In genomic region chr5:36193746-36194145, GRCh38 we compare ENCODE assay signal across 22 cellular contexts.
"Had no signal": no experiment of that assay in that cellular context is flagged by ENCODE, and none has a peak within 500 bp of the region (broad histone marks: within the 10 kb centered on the region; RNA-seq: fewer than 3 reads in every experiment).

No MANE protein-coding gene starts in this region.

- H3K4me2 ChIP-seq: neural progenitor cell had no signal

- H2AFZ ChIP-seq: neural progenitor cell had no signal

- H3K9ac ChIP-seq: neural progenitor cell had no signal

- H3K27ac Mint-ChIP-seq: immature natural killer cell, natural killer cell, neural progenitor cell had no signal

- H3K9me3 ChIP-seq: colonic mucosa, transverse colon had no signal

- ATAC-seq: gastroesophageal sphincter, left cardiac atrium, left ventricle myocardium superior, mucosa of descending colon, natural killer cell had no signal

- H3K36me3 ChIP-seq: ovary had no signal

- H3K4me1 ChIP-seq: colonic mucosa, esophagus squamous epithelium, gastroesophageal sphincter, neural progenitor cell, right atrium auricular region, stomach, transverse colon had no signal

- H3K27ac ChIP-seq: colonic mucosa, esophagus squamous epithelium, gastroesophageal sphincter, neural progenitor cell, ovary, right atrium auricular region, stomach, thoracic aorta, transverse colon had no signal

- H3K27me3 ChIP-seq: colonic mucosa, esophagus squamous epithelium, gastroesophageal sphincter, neural progenitor cell, ovary, right atrium auricular region, stomach, transverse colon had no signal

- H3K4me3 Mint-ChIP-seq: immature natural killer cell, natural killer cell, neural progenitor cell had no signal

- H3K4me3 ChIP-seq: colonic mucosa, esophagus squamous epithelium, gastroesophageal sphincter, mucosa of descending colon, neural progenitor cell, ovary, right atrium auricular region, stomach, thoracic aorta, transverse colon had no signal

- DNase-seq: colonic mucosa; dermis blood vessel endothelial cell; esophagus squamous epithelium; foreskin fibroblast; immature natural killer cell; kidney; left cardiac atrium; left ventricle myocardium superior; mucosa of descending colon; natural killer cell; nucleus accumbens; ovary; small intestine; stimulated activated CD4-positive, alpha-beta T cell treated with anti-CD3 and anti-CD28 coated beads, Interleukin-12 subunit alpha, Interleukin-12 subunit beta, amount 100 ng/mL, for 4 hours; stimulated activated naive CD4-positive, alpha-beta T cell; stomach; substantia nigra; transverse colon had no signal

- H3K4me1 Mint-ChIP-seq: immature natural killer cell, neural progenitor cell had no signal
